Comparison of ENCODE assay signal across 8 cellular contexts in genomic region chr19:36115453-36116343, GRCh38. TPM values are rescaled to one million over a fixed set of nuclear protein-coding genes. Genes with fewer than 3 reads are reported as not detected.
DNase-seq lines count a peak whose midpoint lies in the region; ATAC-seq, FAIRE-seq and TF ChIP-seq lines count a peak whose summit lies in the region.

TSS of gene TBCB (plus strand) at chr19:36115468. CDS start at chr19:36115561, 93 bp downstream.

- H3K27ac ChIP-seq in PC-3 (ENCODE audit: low read length), result peak within 1 kb of the TSS; percentile 66
- H3K27ac ChIP-seq in foreskin keratinocyte, result peak within 1 kb of the TSS; percentile 1
- H3K27ac ChIP-seq in pancreas, result peak within 1 kb of the TSS; percentile 63 to 88 (median 72)
- H3K27ac ChIP-seq in upper lobe of left lung, result peak within 1 kb of the TSS; percentile 81 to 92 (median 90)

- BruUV-seq in PC-3 (replicated peaks; lab: Mats Ljungman, UMichigan), result TSS peak; percentile 62

- H3K4me3 ChIP-seq in PC-3 (ENCODE audit: low read length) (peak within 1 kb of the TSS; percentile 73), pancreas (peak within 1 kb of the TSS; percentile 49 to 80 (median 62)), upper lobe of left lung (peak within 1 kb of the TSS; percentile 75 to 97 (median 79))

- FAIRE-seq in pancreas (lab: Jason Lieb, UNC), result no peak

- H3K79me2 ChIP-seq in PC-3 (ENCODE audit: low read length), result peaks cover 28% of the 10 kb centered on the region

- H3K36me3 Mint-ChIP-seq in activated T-helper 1 cell treated with anti-CD3 and anti-CD28 coated beads, Interleukin-12 subunit alpha, Interleukin-12 subunit beta, Interleukin-2, Interleukin-4 antibody, amounts not matched to agents 30 ng/mL and 10 ng/mL and 1 ng/mL, durations not matched to agents 14 hours and 24 hours and 36 hours (ENCODE audit: low read depth), result peaks cover 33% of the 10 kb centered on the region

- in situ Hi-C loops in GM13977 (cut with MboI; ENCODE audit: low pct_unique_long_range_greater_than_20kb, low sequenced_read_pairs, unreplicated experiment), result no loop called here

- H3K9me3 ChIP-seq in PC-3 (ENCODE audit: low read length) (no peaks in the 10 kb centered on the region), pancreas (no peaks in the 10 kb centered on the region), upper lobe of left lung (no peaks in the 10 kb centered on the region)

- ATAC-seq in HG02870 (IDR thresholded peaks at IDR 0.05; ENCODE audit: unreplicated experiment) (peak; percentile 22), PC-3 (peak; percentile 21), foreskin keratinocyte (peak; percentile 44), pancreas (peak; percentile 24 to 70 (median 58)), upper lobe of left lung (ENCODE audit: low FRiP score in 2 of 2) (peak; percentile 65 to 81), GM21515 (IDR thresholded peaks at IDR 0.05; ENCODE audit: unreplicated experiment) (no peak)

- H3K9me2 ChIP-seq in PC-3 (replicated peaks; ENCODE audit: low read length), result no peaks in the 10 kb centered on the region

- H3K27me3 ChIP-seq in PC-3 (ENCODE audit: low read length), result no peaks in the 10 kb centered on the region
- no peaks in the 10 kb centered on the region for H3K27me3 ChIP-seq in foreskin keratinocyte
- H3K27me3 ChIP-seq in pancreas, result no peaks in the 10 kb centered on the region
- no peaks in the 10 kb centered on the region for H3K27me3 ChIP-seq in upper lobe of left lung

- WGBS in pancreas, 2 donors, result 5 to 6% methylated on average over 48 to 59 of the region's 59 CpGs
- 5 to 12% methylated on average over 22 to 52 of the region's 59 CpGs for WGBS in upper lobe of left lung, 2 donors

- H3K9me3 Mint-ChIP-seq in activated T-helper 1 cell treated with anti-CD3 and anti-CD28 coated beads, Interleukin-12 subunit alpha, Interleukin-12 subunit beta, Interleukin-2, Interleukin-4 antibody, amounts not matched to agents 30 ng/mL and 10 ng/mL and 1 ng/mL, durations not matched to agents 14 hours and 24 hours and 36 hours, result no peaks in the 10 kb centered on the region

- CTCF ChIA-PET in PC-3 (lab: Charles Lee), result interaction anchor here (0.7 to 1.0 kb wide), 2 partner anchors 60 to 185 kb away, joined by 3 to 5 read pairs; no protein-coding TSS in a partner anchor

- no peaks in the 10 kb centered on the region for H3F3A ChIP-seq in PC-3 (ENCODE audit: low read length, unreplicated experiment)

- H3K4me1 ChIP-seq in PC-3 (ENCODE audit: insufficient read depth, low read length) (peaks cover 18% of the 10 kb centered on the region; the same call in 1 of the 2 replicates), foreskin keratinocyte (no peaks in the 10 kb centered on the region), pancreas (peaks cover 0 to 15% (median 6%) of the 10 kb centered on the region in 3 donors), upper lobe of left lung (peaks cover 16 to 32% (median 24%) of the 10 kb centered on the region in 4 donors)

- peak within 1 kb of the TSS; percentile 79 for H3K9ac ChIP-seq in PC-3 (ENCODE audit: low read length)

- H3K27ac Mint-ChIP-seq in activated T-helper 1 cell treated with anti-CD3 and anti-CD28 coated beads, Interleukin-12 subunit alpha, Interleukin-12 subunit beta, Interleukin-2, Interleukin-4 antibody, amounts not matched to agents 30 ng/mL and 10 ng/mL and 1 ng/mL, durations not matched to agents 14 hours and 24 hours and 36 hours, result peak within 1 kb of the TSS; percentile 92

- POLR2A ChIA-PET in PC-3 (lab: Charles Lee; ENCODE audit: unreplicated experiment), result interaction anchor here (0.6 to 0.7 kb wide), 3 partner anchors 12 to 45 kb away, joined by 3 to 34 read pairs (median 5); no protein-coding TSS in a partner anchor

- no peak for TF ChIP-seq EP300 in upper lobe of left lung (IDR thresholded peaks at IDR 0.05)

- peak within 1 kb of the TSS; percentile 98 for H3K4me3 Mint-ChIP-seq in activated T-helper 1 cell treated with anti-CD3 and anti-CD28 coated beads, Interleukin-12 subunit alpha, Interleukin-12 subunit beta, Interleukin-2, Interleukin-4 antibody, amounts not matched to agents 30 ng/mL and 10 ng/mL and 1 ng/mL, durations not matched to agents 14 hours and 24 hours and 36 hours

- no peaks in the 10 kb centered on the region for H4K20me1 ChIP-seq in PC-3 (ENCODE audit: low read length)

- H2AFZ ChIP-seq in PC-3 (ENCODE audit: low read length), result peak within 1 kb of the TSS; percentile 95

- peaks cover 1% of the 10 kb centered on the region for H3K27me3 Mint-ChIP-seq in activated T-helper 1 cell treated with anti-CD3 and anti-CD28 coated beads, Interleukin-12 subunit alpha, Interleukin-12 subunit beta, Interleukin-2, Interleukin-4 antibody, amounts not matched to agents 30 ng/mL and 10 ng/mL and 1 ng/mL, durations not matched to agents 14 hours and 24 hours and 36 hours (ENCODE audit: insufficient read depth)

- TF ChIP-seq CTCF in GM13977 (IDR thresholded peaks at IDR 0.05; ENCODE audit: extremely low read depth, insufficient read depth, missing control alignments) (no peak), PC-3 (conservative IDR thresholded peaks at IDR 0.05; ENCODE audit: low read depth, low read length) (no peak), foreskin keratinocyte (conservative IDR thresholded peaks at IDR 0.05) (no peak), pancreas (IDR thresholded peaks at IDR 0.05) (no peak), upper lobe of left lung (IDR thresholded peaks at IDR 0.05) (peak in 1 of 6 experiments; percentile 3)

- H3K4me1 Mint-ChIP-seq in activated T-helper 1 cell treated with anti-CD3 and anti-CD28 coated beads, Interleukin-12 subunit alpha, Interleukin-12 subunit beta, Interleukin-2, Interleukin-4 antibody, amounts not matched to agents 30 ng/mL and 10 ng/mL and 1 ng/mL, durations not matched to agents 14 hours and 24 hours and 36 hours (ENCODE audit: low read depth), result peaks cover 43% of the 10 kb centered on the region

- H3K36me3 ChIP-seq in PC-3 (ENCODE audit: low read depth, low read length) (no peaks in the 10 kb centered on the region), pancreas (no peaks in the 10 kb centered on the region), upper lobe of left lung (peaks cover 3 to 73% (median 32%) of the 10 kb centered on the region in 4 donors)

- DNase-seq in GM13977 (ENCODE audit: low spot score), result peak; percentile 90
- no peak for DNase-seq in PC-3
- DNase-seq in activated T-helper 1 cell treated with anti-CD3 and anti-CD28 coated beads, Interleukin-12 subunit alpha, Interleukin-12 subunit beta, Interleukin-2, Interleukin-4 antibody, amounts not matched to agents 30 ng/mL and 10 ng/mL and 1 ng/mL, durations not matched to agents 14 hours and 24 hours and 36 hours (ENCODE audit: low spot score), result peak; percentile 77
- DNase-seq in foreskin keratinocyte, result peak; percentile 9 to 25
- DNase-seq in pancreas, result peak in 3 of 6 donors; percentile 84 to 90 (median 87)
- peak; percentile 84 to 98 for DNase-seq in upper lobe of left lung

- TF ChIP-seq POLR2A in upper lobe of left lung (IDR thresholded peaks at IDR 0.05), result peak in 2 of 4 donors; percentile 36 to 58

- H3K4me2 ChIP-seq in PC-3 (ENCODE audit: low read length), result peak within 1 kb of the TSS; percentile 96

- intact Hi-C loops in PC-3 (cut with micrococcal nuclease), result no loop called here
- intact Hi-C loops in activated T-helper 1 cell treated with anti-CD3 and anti-CD28 coated beads, Interleukin-12 subunit alpha, Interleukin-12 subunit beta, Interleukin-2, Interleukin-4 antibody, amounts not matched to agents 30 ng/mL and 10 ng/mL and 1 ng/mL, durations not matched to agents 14 hours and 24 hours and 36 hours (cut with micrococcal nuclease), result loop anchor here (1.0 to 10.0 kb wide), 11 partner anchors 13 to 1349 kb away; partner anchors contain the start of genes ALKBH6, COX6B1, ETV2 and THAP8
- intact Hi-C loops in pancreas (cut with DNase I), result no loop called here

RNA-seq across cellular contexts. Expression of gene TBCB, which starts in this region (rescaled TPM):
- 260 and 332 TPM in 2 replicates for total RNA-seq in PC-3 (2014; rRNA removed)
- 127 and 143 TPM in 2 replicates for total RNA-seq in activated T-helper 1 cell treated with anti-CD3 and anti-CD28 coated beads, Interleukin-12 subunit alpha, Interleukin-12 subunit beta, Interleukin-2, Interleukin-4 antibody, amounts not matched to agents 30 ng/mL and 10 ng/mL and 1 ng/mL, durations not matched to agents 14 hours and 24 hours and 36 hours
- total RNA-seq in foreskin keratinocyte, result 195 and 196 TPM in 2 replicates
- 194 and 197 TPM in 2 replicates for polyA plus RNA-seq in foreskin keratinocyte
- 10 to 100 TPM; 22.3 to 65.0 (median 32.3) TPM for total RNA-seq in pancreas
- 100 to 1,000 TPM in 1 of 2 donors, 10 to 100 TPM in 1; 72.6 to 131 TPM for polyA plus RNA-seq in pancreas
- total RNA-seq in upper lobe of left lung, result 100 to 1,000 TPM in 4 of 6 donors, 10 to 100 TPM in 2; 31.4 to 151 (median 109) TPM

Comparison
In these comparisons a context has a peak if more than half of its experiments do, and no peak if none do; other contexts are left out.
1. H3K27ac ChIP-seq: peak in every context shown above with its lines; median percentile 90 in upper lobe of left lung; 72 in pancreas; 66 in PC-3; 1 in foreskin keratinocyte.